In the genomic region with DNA sequence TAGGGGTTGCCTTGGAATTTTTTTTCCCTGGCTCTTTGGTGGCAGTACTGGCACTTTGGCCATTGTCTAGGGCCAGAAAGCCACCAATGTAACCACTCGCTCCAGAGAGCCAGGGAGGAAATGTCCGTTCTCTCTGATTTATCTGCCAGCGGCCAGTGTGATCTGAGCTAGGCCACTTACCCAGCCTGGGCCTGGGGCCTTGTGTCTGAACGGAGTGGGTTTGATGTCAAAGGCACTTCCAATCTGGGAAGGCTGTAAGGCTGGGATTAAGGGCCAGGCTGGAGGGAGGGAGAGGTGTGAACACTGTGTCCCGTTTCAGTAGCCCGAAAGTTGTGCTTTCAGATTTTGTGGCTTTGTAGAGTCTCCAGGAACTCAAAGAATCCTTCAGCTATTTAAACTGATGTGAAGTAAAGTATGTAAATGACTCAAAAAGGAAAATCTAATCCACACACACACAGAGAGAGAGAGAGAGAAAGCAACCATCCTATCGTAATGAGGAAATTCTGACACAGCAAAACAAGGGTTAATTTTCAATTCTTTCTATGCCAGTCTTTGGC, we compare ENCODE assay signal across 21 cellular contexts.
A peak's percentile ranks its signal among the peaks of the same experiment; 100 is the strongest.
DNase-seq lines count a peak whose midpoint lies in the region; ATAC-seq, FAIRE-seq and TF ChIP-seq lines count a peak whose summit lies in the region.
"Had no signal": no experiment of that assay in that cellular context is flagged by ENCODE, and none has a peak within 500 bp of the region (broad histone marks: within the 10 kb centered on the region; RNA-seq: fewer than 3 reads in every experiment).

No MANE protein-coding gene starts in this region.

- TF ChIP-seq CTCF in astrocyte (IDR thresholded peaks at IDR 0.05; ENCODE audit: insufficient read depth, low read depth, low read length) (no peak), mesothelial cell of epicardium (IDR thresholded peaks at IDR 0.05; ENCODE audit: unreplicated experiment) (no peak)

- no peak overlapping the region for H3K9ac ChIP-seq in astrocyte (ENCODE audit: low read length)
- H3K9ac ChIP-seq: SK-N-SH had no signal

- H3K4me1 Mint-ChIP-seq in astrocyte (ENCODE audit: low read depth, unreplicated experiment): peaks cover 5% of the 10 kb centered on the region
- peaks cover 36% of the 10 kb centered on the region for H3K4me1 Mint-ChIP-seq in mesothelial cell of epicardium
- H3K4me1 Mint-ChIP-seq: CD8-positive, alpha-beta memory T cell had no signal

- ATAC-seq in GM19035 (IDR thresholded peaks at IDR 0.05; ENCODE audit: unreplicated experiment): no peak
- ATAC-seq: A549, HepG2 had no signal

- no peaks in the 10 kb centered on the region for H3K4me1 ChIP-seq in astrocyte (ENCODE audit: insufficient read depth, low read length)
- H3K4me1 ChIP-seq: A549, Peyer's patch had no signal

- no peak overlapping the region for H2AFZ ChIP-seq in astrocyte (ENCODE audit: low read depth, low read length)

- H3K27ac Mint-ChIP-seq in astrocyte (ENCODE audit: unreplicated experiment): peak overlapping the region; percentile 58
- peak overlapping the region; percentile 47 for H3K27ac Mint-ChIP-seq in mesothelial cell of epicardium
- H3K27ac Mint-ChIP-seq: CD8-positive, alpha-beta memory T cell had no signal

- H3K4me3 Mint-ChIP-seq in astrocyte (ENCODE audit: unreplicated experiment): no peak overlapping the region
- no peak overlapping the region for H3K4me3 Mint-ChIP-seq in mesothelial cell of epicardium

- no peaks in the 10 kb centered on the region for H4K20me1 ChIP-seq in astrocyte (ENCODE audit: insufficient read depth, low read length)

- peak; percentile 22 for DNase-seq in AG08396 (ENCODE audit: low spot score)
- DNase-seq in GM04503 (ENCODE audit: low read depth): peak; percentile 25
- DNase-seq in astrocyte (ENCODE audit: low read depth): peak; percentile 31
- no peak for DNase-seq in mesothelial cell of epicardium (ENCODE audit: low spot score in 2 of 2, unreplicated experiment in 2 of 2)
- no peak for DNase-seq in NCI-H2196 treated with DMSO at 0.1 percent for 48 hours (lab: John Stamatoyannopoulos, UW; ENCODE audit: unreplicated experiment)
- no peak for DNase-seq in GM12892 (ENCODE audit: insufficient read length)
- DNase-seq in KG1 (lab: John Stamatoyannopoulos, UW): no peak
- DNase-seq: BE2C; CD8-positive, alpha-beta memory T cell; Karpas-422; MM.1S; NCI-H1105 treated with DMSO at 0.1 percent for 48 hours; NCI-H1930; NCI-H2171 treated with DMSO at 0.1 percent for 48 hours; NCI-H524; Peyer's patch; Right ventricle myocardium superior; SK-N-SH had no signal

- FAIRE-seq in astrocyte (lab: Jason Lieb, UNC) (peak; percentile 20), GM12892 (lab: Jason Lieb, UNC) (no peak)
- FAIRE-seq: A549, HepG2 had no signal

- H3K9me3 ChIP-seq in astrocyte (ENCODE audit: insufficient read depth, low read depth, low read length): no peaks in the 10 kb centered on the region
- H3K9me3 ChIP-seq: A549, BE2C, Peyer's patch, SK-N-SH had no signal

- H3K9me3 Mint-ChIP-seq in astrocyte (ENCODE audit: unreplicated experiment) (no peaks in the 10 kb centered on the region), mesothelial cell of epicardium (peaks cover 4% of the 10 kb centered on the region)

- peaks cover 23% of the 10 kb centered on the region for H3K27me3 Mint-ChIP-seq in astrocyte (ENCODE audit: low read depth, unreplicated experiment)
- H3K27me3 Mint-ChIP-seq in mesothelial cell of epicardium (ENCODE audit: low read depth): peaks cover 6% of the 10 kb centered on the region

- H3K36me3 Mint-ChIP-seq in astrocyte (ENCODE audit: low read depth, unreplicated experiment) (no peaks in the 10 kb centered on the region), mesothelial cell of epicardium (no peaks in the 10 kb centered on the region)
- H3K36me3 Mint-ChIP-seq: CD8-positive, alpha-beta memory T cell had no signal

- H3K27me3 ChIP-seq in astrocyte (ENCODE audit: insufficient read depth, low read length): no peaks in the 10 kb centered on the region
- H3K27me3 ChIP-seq: BE2C, Peyer's patch had no signal

- H3K4me2 ChIP-seq in astrocyte (ENCODE audit: low read length): no peak overlapping the region
- H3K4me2 ChIP-seq: A549, SK-N-SH had no signal

- TF ChIP-seq POLR2A in GM12892 (IDR thresholded peaks at IDR 0.05; ENCODE audit: low read depth, low read length): no peak

- H3K4me3 ChIP-seq in astrocyte (ENCODE audit: insufficient read depth, low read depth, low read length): no peak overlapping the region
- H3K4me3 ChIP-seq: A549, Peyer's patch had no signal

- no peaks in the 10 kb centered on the region for H3K79me2 ChIP-seq in astrocyte (ENCODE audit: insufficient read depth, low read length)

- no peaks in the 10 kb centered on the region for H3K36me3 ChIP-seq in astrocyte (ENCODE audit: insufficient read depth, low read length)
- H3K36me3 ChIP-seq: BE2C, Peyer's patch had no signal

- H3K27ac ChIP-seq in astrocyte (ENCODE audit: low read depth, low read length): no peak overlapping the region
- H3K27ac ChIP-seq: A549, Peyer's patch had no signal

Comparison
In these comparisons a context has a peak if more than half of its experiments do, and no peak if none do; other contexts are left out.
1. DNase-seq: peak in AG08396 (single experiment), GM04503 (single experiment) and astrocyte (single experiment); none in mesothelial cell of epicardium (0 of 2), NCI-H2196 treated with DMSO at 0.1 percent for 48 hours (single experiment), GM12892 (single experiment) and KG1 (single experiment).